ENCODE assay signal across 11 cellular contexts in the genomic region with DNA sequence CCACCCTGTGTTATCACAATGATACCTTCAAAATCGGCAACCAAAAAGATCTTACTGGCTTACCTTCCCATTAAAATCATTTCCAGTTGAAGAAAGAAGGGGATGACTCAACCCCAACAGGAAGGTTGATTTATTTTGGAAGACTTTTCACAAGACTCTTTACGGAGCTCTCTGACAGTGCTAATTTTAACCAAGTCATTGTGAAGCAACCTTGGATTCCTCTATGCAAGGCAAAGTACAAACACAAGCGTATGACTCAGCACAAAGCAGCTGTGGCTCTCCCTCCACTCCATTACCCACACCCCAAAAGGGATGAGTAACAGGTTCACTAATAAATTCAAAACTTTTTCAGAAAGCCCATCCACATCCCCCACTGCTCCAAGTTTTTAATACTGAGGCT.
A peak's percentile ranks its signal among the peaks of the same experiment; 100 is the strongest.
DNase-seq lines count a peak whose midpoint lies in the region; ATAC-seq and TF ChIP-seq lines count a peak whose summit lies in the region.
"Had no signal": no experiment of that assay in that cellular context is flagged by ENCODE, and none has a peak within 500 bp of the region (broad histone marks: within the 10 kb centered on the region; RNA-seq: fewer than 3 reads in every experiment).

No MANE protein-coding gene starts in this region.

- H3K4me1 Mint-ChIP-seq in stimulated activated effector memory CD8-positive, alpha-beta T cell treated with anti-CD3 and anti-CD28 coated beads, Interleukin-12 subunit alpha, Interleukin-12 subunit beta, amount 100 ng/mL, for 72 hours = no peaks in the 10 kb centered on the region
- H3K4me1 Mint-ChIP-seq in activated CD8-positive, alpha-beta T cell treated with anti-CD3 and anti-CD28 coated beads, Interleukin-2, amount 10 ng/mL, durations not matched to agents 7 days and 5 days (ENCODE audit: low read depth) = no peaks in the 10 kb centered on the region

- peaks cover 5 to 10% of the 10 kb centered on the region in 2 experiments for H3K4me1 ChIP-seq in neutrophil (ENCODE audit: control insufficient read depth in 1 of 2, insufficient read depth in 1 of 2, low read depth in 1 of 2, low read length in 1 of 2)
- no peaks in the 10 kb centered on the region for H3K4me1 ChIP-seq in effector memory CD4-positive, alpha-beta T cell (ENCODE audit: control insufficient read depth, insufficient read depth, low read length, poor library complexity, severe bottlenecking)

- no peaks in the 10 kb centered on the region for H3K9me3 ChIP-seq in neutrophil
- no peaks in the 10 kb centered on the region for H3K9me3 ChIP-seq in effector memory CD4-positive, alpha-beta T cell (ENCODE audit: control insufficient read depth, low read length)

- CTCF ChIA-PET in activated CD8-positive, alpha-beta T cell treated with anti-CD3 and anti-CD28 coated beads, Interleukin-2, amount 10 ng/mL, durations not matched to agents 7 days and 5 days (lab: Charles Lee) = no interaction called here

- ATAC-seq in stimulated activated effector memory CD8-positive, alpha-beta T cell treated with anti-CD3 and anti-CD28 coated beads, Interleukin-12 subunit alpha, Interleukin-12 subunit beta, amount 100 ng/mL, for 72 hours = no peak
- no peak for ATAC-seq in activated CD8-positive, alpha-beta T cell treated with anti-CD3 and anti-CD28 coated beads, Interleukin-2, amount 10 ng/mL, durations not matched to agents 7 days and 5 days
- ATAC-seq: left colon had no signal

- peak; percentile 58 for DNase-seq in ELR (ENCODE audit: low read depth)
- peak; percentile 88 for DNase-seq in NOMO-1 treated with DMSO at 0.1 percent for 48 hours (lab: John Stamatoyannopoulos, UW; ENCODE audit: unreplicated experiment)
- DNase-seq in epithelial cell of proximal tubule (ENCODE audit: low read depth) = peak; percentile 74
- DNase-seq in stimulated activated effector memory CD8-positive, alpha-beta T cell treated with anti-CD3 and anti-CD28 coated beads, Interleukin-12 subunit alpha, Interleukin-12 subunit beta, amount 100 ng/mL, for 72 hours (ENCODE audit: low spot score in 2 of 2) = no peak
- DNase-seq in effector memory CD4-positive, alpha-beta T cell = no peak
- DNase-seq in HuH-7.5 (ENCODE audit: low spot score) = no peak
- no peak for DNase-seq in activated CD8-positive, alpha-beta T cell treated with anti-CD3 and anti-CD28 coated beads, Interleukin-2, amount 10 ng/mL, durations not matched to agents 7 days and 5 days
- DNase-seq: activated naive CD4-positive, alpha-beta T cell treated with anti-CD3 and anti-CD28 coated beads for 36 hours; left colon; NCI-H2029 had no signal

- POLR2A ChIA-PET in activated CD8-positive, alpha-beta T cell treated with anti-CD3 and anti-CD28 coated beads, Interleukin-2, amount 10 ng/mL, durations not matched to agents 7 days and 5 days (lab: Charles Lee) = no interaction called here

- no peaks in the 10 kb centered on the region for H3K36me3 Mint-ChIP-seq in stimulated activated effector memory CD8-positive, alpha-beta T cell treated with anti-CD3 and anti-CD28 coated beads, Interleukin-12 subunit alpha, Interleukin-12 subunit beta, amount 100 ng/mL, for 72 hours
- no peaks in the 10 kb centered on the region for H3K36me3 Mint-ChIP-seq in activated CD8-positive, alpha-beta T cell treated with anti-CD3 and anti-CD28 coated beads, Interleukin-2, amount 10 ng/mL, durations not matched to agents 7 days and 5 days (ENCODE audit: low read depth)

- no peaks in the 10 kb centered on the region for H3K27me3 Mint-ChIP-seq in activated CD8-positive, alpha-beta T cell treated with anti-CD3 and anti-CD28 coated beads, Interleukin-2, amount 10 ng/mL, durations not matched to agents 7 days and 5 days (ENCODE audit: low read depth)

- no peaks in the 10 kb centered on the region for H3K36me3 ChIP-seq in neutrophil
- H3K36me3 ChIP-seq in effector memory CD4-positive, alpha-beta T cell (ENCODE audit: control insufficient read depth, insufficient read depth, low read length) = no peaks in the 10 kb centered on the region

- no peak overlapping the region for H3K4me3 Mint-ChIP-seq in stimulated activated effector memory CD8-positive, alpha-beta T cell treated with anti-CD3 and anti-CD28 coated beads, Interleukin-12 subunit alpha, Interleukin-12 subunit beta, amount 100 ng/mL, for 72 hours
- H3K4me3 Mint-ChIP-seq in activated CD8-positive, alpha-beta T cell treated with anti-CD3 and anti-CD28 coated beads, Interleukin-2, amount 10 ng/mL, durations not matched to agents 7 days and 5 days = no peak overlapping the region
- H3K4me3 Mint-ChIP-seq: activated naive CD4-positive, alpha-beta T cell treated with anti-CD3 and anti-CD28 coated beads for 36 hours had no signal

- H3K27me3 ChIP-seq in neutrophil = no peaks in the 10 kb centered on the region
- no peaks in the 10 kb centered on the region for H3K27me3 ChIP-seq in effector memory CD4-positive, alpha-beta T cell (replicated peaks; ENCODE audit: control insufficient read depth, insufficient read depth, low read length, poor library complexity, severe bottlenecking)

- H3K27ac ChIP-seq in neutrophil = peak overlapping the region; percentile 39
- no peak overlapping the region for H3K27ac ChIP-seq in effector memory CD4-positive, alpha-beta T cell (ENCODE audit: insufficient read depth, low read length, poor library complexity, severe bottlenecking)

- TF ChIP-seq CTCF in epithelial cell of proximal tubule (conservative IDR thresholded peaks at IDR 0.05; ENCODE audit: low read depth, low read length) = no peak
- no peak for TF ChIP-seq CTCF in neutrophil (IDR thresholded peaks at IDR 0.05)

- no peak overlapping the region for H3K4me3 ChIP-seq in epithelial cell of proximal tubule (ENCODE audit: low read depth, low read length)
- H3K4me3 ChIP-seq in neutrophil (ENCODE audit: low read depth in 1 of 2, low read length in 1 of 2) = no peak overlapping the region
- H3K4me3 ChIP-seq in effector memory CD4-positive, alpha-beta T cell (ENCODE audit: insufficient read depth, low read depth, low read length, poor library complexity, severe bottlenecking) = no peak overlapping the region

- no peak overlapping the region for H3K27ac Mint-ChIP-seq in stimulated activated effector memory CD8-positive, alpha-beta T cell treated with anti-CD3 and anti-CD28 coated beads, Interleukin-12 subunit alpha, Interleukin-12 subunit beta, amount 100 ng/mL, for 72 hours
- H3K27ac Mint-ChIP-seq in activated CD8-positive, alpha-beta T cell treated with anti-CD3 and anti-CD28 coated beads, Interleukin-2, amount 10 ng/mL, durations not matched to agents 7 days and 5 days = no peak overlapping the region
- H3K27ac Mint-ChIP-seq: activated naive CD4-positive, alpha-beta T cell treated with anti-CD3 and anti-CD28 coated beads for 36 hours had no signal

- peaks cover 3% of the 10 kb centered on the region for H3K9me3 Mint-ChIP-seq in stimulated activated effector memory CD8-positive, alpha-beta T cell treated with anti-CD3 and anti-CD28 coated beads, Interleukin-12 subunit alpha, Interleukin-12 subunit beta, amount 100 ng/mL, for 72 hours
- no peaks in the 10 kb centered on the region for H3K9me3 Mint-ChIP-seq in activated CD8-positive, alpha-beta T cell treated with anti-CD3 and anti-CD28 coated beads, Interleukin-2, amount 10 ng/mL, durations not matched to agents 7 days and 5 days (ENCODE audit: insufficient read depth)
- H3K9me3 Mint-ChIP-seq: activated naive CD4-positive, alpha-beta T cell treated with anti-CD3 and anti-CD28 coated beads for 36 hours had no signal

Comparison
In these comparisons a context has a peak if more than half of its experiments do, and no peak if none do; other contexts are left out.
1. DNase-seq: peak in ELR (single experiment), NOMO-1 treated with DMSO at 0.1 percent for 48 hours (single experiment) and epithelial cell of proximal tubule (single experiment); none in stimulated activated effector memory CD8-positive, alpha-beta T cell treated with anti-CD3 and anti-CD28 coated beads, Interleukin-12 subunit alpha, Interleukin-12 subunit beta, amount 100 ng/mL, for 72 hours (0 of 2), effector memory CD4-positive, alpha-beta T cell (0 of 3), HuH-7.5 (single experiment) and activated CD8-positive, alpha-beta T cell treated with anti-CD3 and anti-CD28 coated beads, Interleukin-2, amount 10 ng/mL, durations not matched to agents 7 days and 5 days (single experiment).